ENCODE assay signal across 21 cellular contexts in genomic region chr1:169330927-169331326, GRCh38.
"Had no signal": no experiment of that assay in that cellular context is flagged by ENCODE, and none has a peak within 500 bp of the region (broad histone marks: within the 10 kb centered on the region; RNA-seq: fewer than 3 reads in every experiment).

No MANE protein-coding gene starts in this region.

- H3K27me3 Mint-ChIP-seq: naive B cell; naive thymus-derived CD8-positive, alpha-beta T cell had no signal

- H3K27ac Mint-ChIP-seq: immature natural killer cell; mesothelial cell of epicardium; naive B cell; naive thymus-derived CD8-positive, alpha-beta T cell had no signal

- FAIRE-seq: endothelial cell of umbilical vein, frontal cortex had no signal

- DNase-seq: dermis blood vessel endothelial cell; dorsolateral prefrontal cortex; effector CD4-positive, alpha-beta T cell; effector memory CD4-positive, alpha-beta T cell; foreskin keratinocyte; heart left ventricle; hypothalamus; immature natural killer cell; islet precursor cell; left cardiac atrium; left lung; left ventricle myocardium superior; lower lobe of right lung; mesenchymal stem cell; mucosa of descending colon; naive B cell; naive thymus-derived CD8-positive, alpha-beta T cell had no signal

- ATAC-seq: foreskin keratinocyte; gastroesophageal sphincter; heart left ventricle; left cardiac atrium; left lung; left ventricle myocardium superior; lower lobe of right lung; mucosa of descending colon; naive thymus-derived CD8-positive, alpha-beta T cell had no signal

- H3K4me3 Mint-ChIP-seq: immature natural killer cell, mesothelial cell of epicardium, naive B cell had no signal
